8 cellular contexts compared by ENCODE assay signal in the genomic region with DNA sequence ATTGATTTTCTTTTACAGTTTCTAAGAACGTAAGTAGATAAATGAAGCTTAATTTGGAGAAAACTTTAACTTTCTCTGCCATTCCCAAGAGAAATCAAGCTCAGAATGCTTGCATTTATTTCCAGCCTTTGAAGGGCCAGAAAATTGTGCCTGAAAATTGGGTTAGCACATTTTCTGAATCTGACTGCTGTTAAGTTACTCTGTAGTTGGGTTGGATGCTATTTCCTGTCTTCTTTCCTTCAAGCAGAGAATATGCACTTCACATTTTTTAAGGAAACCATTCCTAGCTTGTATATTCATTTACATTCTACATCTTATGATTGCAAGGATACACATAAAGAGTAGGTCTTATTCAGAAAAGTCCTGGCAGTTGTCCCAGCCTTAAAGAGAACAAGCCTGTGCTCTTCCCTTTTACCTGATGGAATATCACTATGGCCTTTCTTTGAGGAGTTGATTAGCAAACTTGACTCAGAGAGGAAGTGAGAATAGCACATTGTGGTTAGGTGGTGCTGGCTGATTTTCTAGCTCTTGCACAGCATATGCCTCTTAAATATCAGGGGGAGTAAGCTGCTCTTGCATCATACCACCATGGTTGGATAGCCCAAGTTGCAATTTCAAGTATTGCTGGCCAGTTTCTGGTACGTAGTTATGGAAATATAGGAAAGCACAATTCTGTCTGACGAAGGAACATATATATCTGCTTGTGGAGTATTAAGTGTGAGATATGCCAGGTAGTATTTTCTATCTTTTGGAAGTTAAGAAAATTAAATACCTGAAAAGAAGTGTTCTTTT.
DNase-seq lines count a peak whose midpoint lies in the region; ATAC-seq and TF ChIP-seq lines count a peak whose summit lies in the region.

No MANE protein-coding gene starts in this region.

- H3K27me3 ChIP-seq in BLaER1 (no peaks in the 10 kb centered on the region), BE2C (no peaks in the 10 kb centered on the region)

- no peak for TF ChIP-seq CTCF in fibroblast of the aortic adventitia (IDR thresholded peaks at IDR 0.05; ENCODE audit: insufficient read depth, low read length)
- no peak for TF ChIP-seq CTCF in BE2C (IDR thresholded peaks at IDR 0.05; ENCODE audit: low read depth, low read length)

- H3K27ac ChIP-seq in BLaER1 = peak overlapping the region; percentile 66

- no peak overlapping the region for H3K9ac ChIP-seq in BLaER1

- no peaks in the 10 kb centered on the region for H4K20me1 ChIP-seq in BLaER1

- peaks cover 29% of the 10 kb centered on the region for H3K9me3 ChIP-seq in BLaER1
- no peaks in the 10 kb centered on the region for H3K9me3 ChIP-seq in BE2C

- H3K4me2 ChIP-seq in BLaER1 = peak overlapping the region; percentile 53

- DNase-seq in RPMI7951 (ENCODE audit: low read depth) (peak; percentile 61), fibroblast of the aortic adventitia (ENCODE audit: low read depth) (peak; percentile 59), mucosa of gallbladder (ENCODE audit: low spot score) (no peak), NCI-H2107 treated with DMSO at 0.1 percent for 48 hours (lab: John Stamatoyannopoulos, UW; ENCODE audit: unreplicated experiment) (no peak), BE2C (no peak)

- H3K36me3 ChIP-seq in BLaER1 (peaks cover 10% of the 10 kb centered on the region), BE2C (no peaks in the 10 kb centered on the region)

- H3K4me1 ChIP-seq in BLaER1 = peaks cover 20% of the 10 kb centered on the region
- H3K4me1 ChIP-seq in BE2C = no peaks in the 10 kb centered on the region

- ATAC-seq in GM18873 (IDR thresholded peaks at IDR 0.05; ENCODE audit: low FRiP score, unreplicated experiment) (peak; percentile 99), HG03045 (IDR thresholded peaks at IDR 0.05; ENCODE audit: unreplicated experiment) (peak; percentile 100)

- no peak overlapping the region for H3K4me3 ChIP-seq in BLaER1
- no peak overlapping the region for H3K4me3 ChIP-seq in fibroblast of the aortic adventitia (ENCODE audit: low read depth, low read length)
- no peak overlapping the region for H3K4me3 ChIP-seq in BE2C (ENCODE audit: low read depth, low read length)

Comparison
In these comparisons a context has a peak if more than half of its experiments do, and no peak if none do; other contexts are left out.
1. DNase-seq: peak in RPMI7951 (single experiment) and fibroblast of the aortic adventitia (single experiment); none in mucosa of gallbladder (single experiment), NCI-H2107 treated with DMSO at 0.1 percent for 48 hours (single experiment) and BE2C (single experiment).